ENCODE assay signal across 17 cellular contexts in the genomic region with DNA sequence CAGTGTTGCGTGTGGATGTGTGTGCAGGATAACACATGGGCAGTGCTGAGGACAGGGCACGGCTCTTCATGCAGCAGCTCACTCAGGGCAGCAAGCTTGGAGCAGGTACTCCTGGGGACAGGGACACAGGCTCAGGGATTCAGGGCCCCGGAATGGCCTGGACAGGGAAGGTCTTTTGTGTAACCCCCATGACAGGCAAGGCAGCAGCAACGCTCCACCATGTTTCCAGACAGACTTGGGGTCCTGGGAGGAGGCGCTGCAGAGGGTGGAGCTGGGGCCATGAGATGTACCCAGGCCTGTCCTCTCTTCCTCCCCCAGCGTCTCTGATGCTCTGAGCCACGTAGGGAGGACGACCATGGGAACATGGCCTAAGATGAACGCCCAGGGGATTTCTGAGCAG.
"Had no signal": no experiment of that assay in that cellular context is flagged by ENCODE, and none has a peak within 500 bp of the region (broad histone marks: within the 10 kb centered on the region; RNA-seq: fewer than 3 reads in every experiment).

No MANE protein-coding gene starts in this region.

- H3K4me1 Mint-ChIP-seq: endodermal cell had no signal

- H3K4me3 ChIP-seq: coronary artery, mucosa of descending colon, testis, tibial nerve had no signal

- H3K9me3 ChIP-seq: testis had no signal

- ATAC-seq: foreskin keratinocyte, mucosa of descending colon, right cardiac atrium had no signal

- H3K27me3 ChIP-seq: foreskin keratinocyte, testis, tibial nerve had no signal

- H3K27ac Mint-ChIP-seq: endodermal cell; immature natural killer cell; nephron; stimulated activated naive CD8-positive, alpha-beta T cell treated with anti-CD3 and anti-CD28 coated beads, Interleukin-15, Interleukin-2, amounts not matched to agents 100 ng/mL and 50 ng/mL, for 24 hours had no signal

- H3K4me1 ChIP-seq: testis had no signal

- H3K27ac ChIP-seq: coronary artery, foreskin keratinocyte, neutrophil, testis, tibial nerve had no signal

- H3K36me3 ChIP-seq: neutrophil had no signal

- H3K4me3 Mint-ChIP-seq: endodermal cell; immature natural killer cell; nephron; stimulated activated naive CD8-positive, alpha-beta T cell treated with anti-CD3 and anti-CD28 coated beads, Interleukin-15, Interleukin-2, amounts not matched to agents 100 ng/mL and 50 ng/mL, for 24 hours had no signal

- DNase-seq: central memory CD4-positive, alpha-beta T cell; effector CD4-positive, alpha-beta T cell; endodermal cell; erythroblast; foreskin keratinocyte; immature natural killer cell; mammary epithelial cell; mucosa of descending colon; right cardiac atrium; small intestine; stimulated activated CD4-positive, alpha-beta T cell treated with anti-CD3 and anti-CD28 coated beads, Interleukin-2, amount 100 ng/mL, for 48 hours; testis had no signal
